In genomic region chr11:42772886-42773285, GRCh38 we compare ENCODE assay signal across 1 cellular context.
TF ChIP-seq lines count a peak whose summit lies in the region.

No MANE protein-coding gene starts in this region.

TF ChIP-seq in H1, 55 proteins besides CTCF, POLR2A, EP300 and RAD21 (continued from another document):
- TF ChIP-seq CBX8 (IDR thresholded peaks at IDR 0.05; ENCODE audit: borderline replicate concordance, low read depth, low read length) (no peak), SIN3A (conservative IDR thresholded peaks at IDR 0.05 in 1 of 2, IDR thresholded peaks at IDR 0.05 in 1 of 2; ENCODE audit: low read depth in 1 of 2, low read length in 2 of 2) (no peak), KDM4A (IDR thresholded peaks at IDR 0.05; ENCODE audit: low read depth, low read length, severe bottlenecking) (no peak), KDM5A (IDR thresholded peaks at IDR 0.05; ENCODE audit: low read length) (no peak), TAF7 (optimal IDR thresholded peaks at IDR 0.05; ENCODE audit: borderline replicate concordance, low read depth, low read length) (no peak), HDAC2 (IDR thresholded peaks at IDR 0.05; ENCODE audit: borderline replicate concordance in 1 of 2, low read depth in 2 of 2, low read length in 2 of 2) (no peak), KDM1A (IDR thresholded peaks at IDR 0.05; ENCODE audit: borderline replicate concordance, low read length) (no peak)
